ENCODE assay signal across 2 cellular contexts in genomic region chr4:128720270-128720669, GRCh38.
TF ChIP-seq lines count a peak whose summit lies in the region.

No MANE protein-coding gene starts in this region.

TF ChIP-seq in GM23338, 12 proteins besides CTCF, POLR2A, EP300 and RAD21 (continued from another document):
- TF ChIP-seq ZNF462 (CRISPR knock-in tag; IDR thresholded peaks at IDR 0.05) = peak; percentile 69

TF ChIP-seq in K562, 482 proteins besides CTCF, POLR2A, EP300 and RAD21 (continued from another document):
- TF ChIP-seq, protein P1, sequence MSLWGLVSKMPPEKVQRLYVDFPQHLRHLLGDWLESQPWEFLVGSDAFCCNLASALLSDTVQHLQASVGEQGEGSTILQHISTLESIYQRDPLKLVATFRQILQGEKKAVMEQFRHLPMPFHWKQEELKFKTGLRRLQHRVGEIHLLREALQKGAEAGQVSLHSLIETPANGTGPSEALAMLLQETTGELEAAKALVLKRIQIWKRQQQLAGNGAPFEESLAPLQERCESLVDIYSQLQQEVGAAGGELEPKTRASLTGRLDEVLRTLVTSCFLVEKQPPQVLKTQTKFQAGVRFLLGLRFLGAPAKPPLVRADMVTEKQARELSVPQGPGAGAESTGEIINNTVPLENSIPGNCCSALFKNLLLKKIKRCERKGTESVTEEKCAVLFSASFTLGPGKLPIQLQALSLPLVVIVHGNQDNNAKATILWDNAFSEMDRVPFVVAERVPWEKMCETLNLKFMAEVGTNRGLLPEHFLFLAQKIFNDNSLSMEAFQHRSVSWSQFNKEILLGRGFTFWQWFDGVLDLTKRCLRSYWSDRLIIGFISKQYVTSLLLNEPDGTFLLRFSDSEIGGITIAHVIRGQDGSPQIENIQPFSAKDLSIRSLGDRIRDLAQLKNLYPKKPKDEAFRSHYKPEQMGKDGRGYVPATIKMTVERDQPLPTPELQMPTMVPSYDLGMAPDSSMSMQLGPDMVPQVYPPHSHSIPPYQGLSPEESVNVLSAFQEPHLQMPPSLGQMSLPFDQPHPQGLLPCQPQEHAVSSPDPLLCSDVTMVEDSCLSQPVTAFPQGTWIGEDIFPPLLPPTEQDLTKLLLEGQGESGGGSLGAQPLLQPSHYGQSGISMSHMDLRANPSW (CRISPR knock-in tag; IDR thresholded peaks at IDR 0.05) = no peak
- TF ChIP-seq CBFA2T2 (conservative IDR thresholded peaks at IDR 0.05) (peak; percentile 56), ESRRA (IDR thresholded peaks at IDR 0.05; ENCODE audit: borderline replicate concordance, low read depth) (peak; percentile 75; the same call in 1 of the 2 replicates), ARNT (IDR thresholded peaks at IDR 0.05) (no peak), ZC3H4 (CRISPR knock-in tag; IDR thresholded peaks at IDR 0.05; ENCODE audit: borderline replicate concordance) (no peak), MAFK (IDR thresholded peaks at IDR 0.05; ENCODE audit: low read length) (no peak), TEAD4 (IDR thresholded peaks at IDR 0.05; ENCODE audit: low read length) (peak; percentile 38; the same call in 1 of the 2 replicates), TEAD4 (CRISPR knock-in tag; IDR thresholded peaks at IDR 0.05; ENCODE audit: borderline replicate concordance) (no peak), CBFA2T3 (IDR thresholded peaks at IDR 0.05) (peak; percentile 79), POLR2AphosphoS5 (IDR thresholded peaks at IDR 0.05; ENCODE audit: control insufficient read depth, insufficient read depth, low read depth, low read length) (peak; percentile 33; the same call in 1 of the 2 replicates), ARID1B (IDR thresholded peaks at IDR 0.05) (peak; percentile 53), L3MBTL2 (IDR thresholded peaks at IDR 0.05) (0 out of 2 replicates have a peak, but pooled peaks have one; percentile 24), ZNF584 (CRISPR knock-in tag; IDR thresholded peaks at IDR 0.05; ENCODE audit: low read depth) (no peak), TCF3 (CRISPR knock-in tag; IDR thresholded peaks at IDR 0.05) (peak; percentile 47), PHB (CRISPR knock-in tag; IDR thresholded peaks at IDR 0.05) (no peak), ZNF696 (CRISPR knock-in tag; conservative IDR thresholded peaks at IDR 0.05) (no peak), MAFG (tag; conservative IDR thresholded peaks at IDR 0.05) (no peak), SMARCC2 (IDR thresholded peaks at IDR 0.05; ENCODE audit: low read depth) (no peak), NR2C1 (IDR thresholded peaks at IDR 0.05) (peak; percentile 61; the same call in 1 of the 2 replicates), NR2C1 (tag; IDR thresholded peaks at IDR 0.05) (no peak), NCOA4 (IDR thresholded peaks at IDR 0.05; ENCODE audit: partially characterized antibody) (no peak)
- TF ChIP-seq, protein P2, sequence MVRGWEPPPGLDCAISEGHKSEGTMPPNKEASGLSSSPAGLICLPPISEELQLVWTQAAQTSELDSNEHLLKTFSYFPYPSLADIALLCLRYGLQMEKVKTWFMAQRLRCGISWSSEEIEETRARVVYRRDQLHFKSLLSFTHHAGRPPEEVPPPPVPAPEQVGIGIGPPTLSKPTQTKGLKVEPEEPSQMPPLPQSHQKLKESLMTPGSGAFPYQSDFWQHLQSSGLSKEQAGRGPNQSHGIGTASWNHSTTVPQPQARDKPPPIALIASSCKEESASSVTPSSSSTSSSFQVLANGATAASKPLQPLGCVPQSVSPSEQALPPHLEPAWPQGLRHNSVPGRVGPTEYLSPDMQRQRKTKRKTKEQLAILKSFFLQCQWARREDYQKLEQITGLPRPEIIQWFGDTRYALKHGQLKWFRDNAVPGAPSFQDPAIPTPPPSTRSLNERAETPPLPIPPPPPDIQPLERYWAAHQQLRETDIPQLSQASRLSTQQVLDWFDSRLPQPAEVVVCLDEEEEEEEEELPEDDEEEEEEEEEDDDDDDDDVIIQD (CRISPR knock-in tag; IDR thresholded peaks at IDR 0.05) = no peak
TF ChIP-seq in K562: peak in this region for 10.
